Comparison of ENCODE assay signal across 8 cellular contexts in the genomic region with DNA sequence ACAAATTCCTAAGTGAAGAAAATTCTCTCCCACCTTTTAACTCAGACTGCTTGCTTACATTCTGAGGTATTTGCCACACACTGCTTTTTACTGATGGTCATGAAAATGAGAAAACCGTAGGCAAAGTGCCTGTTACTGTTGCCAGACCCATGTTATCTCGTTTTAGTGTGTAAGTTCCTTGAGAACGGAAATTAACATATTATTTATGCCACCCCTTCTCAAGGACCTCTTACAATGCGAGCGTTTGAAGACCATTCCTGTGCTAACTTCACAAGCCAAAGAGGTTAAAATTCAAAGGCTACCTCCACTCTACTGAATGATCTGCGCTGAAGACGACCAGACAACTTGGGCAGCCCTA. TPM values are rescaled to one million over a fixed set of nuclear protein-coding genes. Genes with fewer than 3 reads are reported as not detected.
DNase-seq lines count a peak whose midpoint lies in the region; ATAC-seq and TF ChIP-seq lines count a peak whose summit lies in the region.

No MANE protein-coding gene starts in this region.

- H3K27ac ChIP-seq in SJCRH30 = peak overlapping the region; percentile 99

- intact Hi-C loops in posterior vena cava (cut with DNase I) = no loop called here

- peaks cover 12% of the 10 kb centered on the region; the same call in 1 of the 2 replicates for H3K36me3 ChIP-seq in SJCRH30

- no peaks in the 10 kb centered on the region for H3K27me3 ChIP-seq in SJCRH30

- H3K4me3 ChIP-seq in SJCRH30 (peak overlapping the region; percentile 98), fibroblast of villous mesenchyme (ENCODE audit: low read depth, low read length) (peak overlapping the region; percentile 93), skeletal muscle cell (ENCODE audit: low read depth, low read length) (peak overlapping the region; percentile 98)

- no peaks in the 10 kb centered on the region for H3K9me3 ChIP-seq in SJCRH30 (replicated peaks)

- TF ChIP-seq CTCF in fibroblast of villous mesenchyme (IDR thresholded peaks at IDR 0.05; ENCODE audit: insufficient read depth, low read depth, low read length) = no peak

- no peaks in the 10 kb centered on the region for H3K4me1 ChIP-seq in SJCRH30

- DNase-seq in SJCRH30 = no peak
- no peak for DNase-seq in fibroblast of villous mesenchyme (ENCODE audit: low read depth)
- DNase-seq in skeletal muscle cell (ENCODE audit: low read depth) = no peak
- no peak for DNase-seq in cerebellar nuclear complex (lab: John Stamatoyannopoulos, UW)
- DNase-seq in posterior vena cava (ENCODE audit: low spot score) = no peak

- ATAC-seq in GM18517 (IDR thresholded peaks at IDR 0.05; ENCODE audit: unreplicated experiment) (peak; percentile 1), HG03139 (IDR thresholded peaks at IDR 0.05; ENCODE audit: unreplicated experiment) (no peak), GM21515 (IDR thresholded peaks at IDR 0.05; ENCODE audit: unreplicated experiment) (no peak)

RNA-seq across cellular contexts. Expression of gene NVL, which starts 0.5 kb away (rescaled TPM):
- 35.9 and 49.3 TPM in 2 replicates for total RNA-seq in SJCRH30 (2014; rRNA removed; shearing (Covaris generic))
- total RNA-seq in fibroblast of villous mesenchyme (21.6 and 22.9 TPM in 2 replicates), posterior vena cava (10 to 100 TPM; 17.7 to 19.3 TPM)

RNA-seq across cellular contexts. Expression of gene CNIH4, which starts 27.2 kb away (rescaled TPM):
- total RNA-seq in SJCRH30 (2014; rRNA removed; shearing (Covaris generic)) = 71.5 and 87.5 TPM in 2 replicates
- total RNA-seq in fibroblast of villous mesenchyme (35.1 and 62.6 TPM in 2 replicates), posterior vena cava (10 to 100 TPM; 62.2 to 77.7 TPM)
